Comparison of ENCODE assay signal across 10 cellular contexts in genomic region chr3:196970547-196971093, GRCh38. TPM values are rescaled to one million over a fixed set of nuclear protein-coding genes. Genes with fewer than 3 reads are reported as not detected.
DNase-seq lines count a peak whose midpoint lies in the region; ATAC-seq and TF ChIP-seq lines count a peak whose summit lies in the region.
"Had no signal": no experiment of that assay in that cellular context is flagged by ENCODE, and none has a peak within 500 bp of the region (broad histone marks: within the 10 kb centered on the region; RNA-seq: fewer than 3 reads in every experiment).

No MANE protein-coding gene starts in this region.

- DNase-seq in Caco-2 (no peak), mesendoderm (no peak), NOMO-1 (lab: John Stamatoyannopoulos, UW; ENCODE audit: unreplicated experiment in 2 of 2) (no peak), left ventricle myocardium superior (no peak)
- no peak for DNase-seq in activated CD8-positive, alpha-beta T cell treated with anti-CD3 and anti-CD28 coated beads, Interleukin-2, amount 10 ng/mL, durations not matched to agents 7 days and 5 days
- DNase-seq: NCI-H524 treated with DMSO at 0.1 percent for 48 hours had no signal

- no peak overlapping the region for H2BK120ac ChIP-seq in mesendoderm (ENCODE audit: low read depth, low read length)

- peaks cover 26% of the 10 kb centered on the region for H3K36me3 Mint-ChIP-seq in Caco-2 (ENCODE audit: insufficient read depth, unreplicated experiment)
- peaks cover 10% of the 10 kb centered on the region for H3K36me3 Mint-ChIP-seq in activated CD8-positive, alpha-beta T cell treated with anti-CD3 and anti-CD28 coated beads, Interleukin-2, amount 10 ng/mL, durations not matched to agents 7 days and 5 days (ENCODE audit: low read depth)

- no peaks in the 10 kb centered on the region for H3K27me3 Mint-ChIP-seq in Caco-2 (ENCODE audit: insufficient read depth, unreplicated experiment)
- H3K27me3 Mint-ChIP-seq in activated CD8-positive, alpha-beta T cell treated with anti-CD3 and anti-CD28 coated beads, Interleukin-2, amount 10 ng/mL, durations not matched to agents 7 days and 5 days (ENCODE audit: low read depth) = peaks cover 16% of the 10 kb centered on the region

- H3K36me3 ChIP-seq in BLaER1 (peaks cover 13% of the 10 kb centered on the region; the same call in 1 of the 2 replicates), Caco-2 (ENCODE audit: control insufficient read depth, insufficient read depth, low read length) (peaks cover 10% of the 10 kb centered on the region), mesendoderm (ENCODE audit: control insufficient read depth, insufficient read depth, low read length) (no peaks in the 10 kb centered on the region)

- no peak for ATAC-seq in activated CD8-positive, alpha-beta T cell treated with anti-CD3 and anti-CD28 coated beads, Interleukin-2, amount 10 ng/mL, durations not matched to agents 7 days and 5 days
- ATAC-seq in HG03025 (IDR thresholded peaks at IDR 0.05; ENCODE audit: low FRiP score, unreplicated experiment) (no peak), HG02678 (IDR thresholded peaks at IDR 0.05; ENCODE audit: unreplicated experiment) (no peak), left ventricle myocardium superior (no peak)

- H3K27ac ChIP-seq in BLaER1 (peak overlapping the region; percentile 45; the same call in 1 of the 2 replicates), mesendoderm (ENCODE audit: low read depth, low read length) (no peak overlapping the region)
- H3K27ac ChIP-seq: suprapubic skin had no signal

- no peak overlapping the region for H3K56ac ChIP-seq in mesendoderm (ENCODE audit: low read length)

- no peaks in the 10 kb centered on the region for H4K20me1 ChIP-seq in BLaER1

- H3K4me1 ChIP-seq in BLaER1 (peaks cover 24% of the 10 kb centered on the region), Caco-2 (peaks cover 10% of the 10 kb centered on the region; the same call in 1 of the 2 replicates), mesendoderm (ENCODE audit: control insufficient read depth, low read depth, low read length) (no peaks in the 10 kb centered on the region)

- POLR2A ChIA-PET in Caco-2 (lab: Charles Lee) = interaction anchor here (1.6 kb wide), 1 partner anchor 28 kb away, joined by 3 read pairs; the partner anchor contains the start of gene NCBP2
- POLR2A ChIA-PET in activated CD8-positive, alpha-beta T cell treated with anti-CD3 and anti-CD28 coated beads, Interleukin-2, amount 10 ng/mL, durations not matched to agents 7 days and 5 days (lab: Charles Lee) = interaction anchor here (0.7 to 0.9 kb wide), 2 partner anchors 27 to 367 kb away, joined by 3 read pairs; no protein-coding TSS in a partner anchor

- no peak for TF ChIP-seq CTCF in Caco-2 (IDR thresholded peaks at IDR 0.05; ENCODE audit: insufficient read depth in 1 of 2, low read depth in 1 of 2, low read length in 1 of 2, severe bottlenecking in 1 of 2, unreplicated experiment in 1 of 2)

- CTCF ChIA-PET in Caco-2 (lab: Charles Lee) = interaction anchor here (1.0 to 1.2 kb wide), 2 partner anchors 59 to 361 kb away, joined by 3 to 6 read pairs; partner anchors contain the start of gene MELTF
- CTCF ChIA-PET in activated CD8-positive, alpha-beta T cell treated with anti-CD3 and anti-CD28 coated beads, Interleukin-2, amount 10 ng/mL, durations not matched to agents 7 days and 5 days (lab: Charles Lee) = interaction anchor here (1.1 to 2.8 kb wide), 9 partner anchors 9 to 361 kb away, joined by 3 to 19 read pairs (median 3); partner anchors contain the start of genes NCBP2 and SENP5

- peak overlapping the region; percentile 71 for H3K4me3 Mint-ChIP-seq in Caco-2 (ENCODE audit: unreplicated experiment)
- peak overlapping the region; percentile 69 for H3K4me3 Mint-ChIP-seq in activated CD8-positive, alpha-beta T cell treated with anti-CD3 and anti-CD28 coated beads, Interleukin-2, amount 10 ng/mL, durations not matched to agents 7 days and 5 days

- peak overlapping the region; percentile 70 for H3K27ac Mint-ChIP-seq in Caco-2 (ENCODE audit: unreplicated experiment)
- peak overlapping the region; percentile 78 for H3K27ac Mint-ChIP-seq in activated CD8-positive, alpha-beta T cell treated with anti-CD3 and anti-CD28 coated beads, Interleukin-2, amount 10 ng/mL, durations not matched to agents 7 days and 5 days

- intact Hi-C loops in Caco-2 (cut with micrococcal nuclease; ENCODE audit: unreplicated experiment) = loop anchor here (1.0 kb wide), 1 partner anchor 22 kb away; no protein-coding TSS in a partner anchor
- intact Hi-C loops in left ventricle myocardium superior (cut with micrococcal nuclease) = no loop called here

- no peak overlapping the region for H3K18ac ChIP-seq in mesendoderm (ENCODE audit: low read length)

- WGBS in mesendoderm (ENCODE audit: extremely low coverage, insufficient coverage, low lambda C conversion rate) = no CpG with 5 or more reads among the region's 15 CpGs

- H3K9me3 Mint-ChIP-seq in Caco-2 (ENCODE audit: unreplicated experiment) = no peaks in the 10 kb centered on the region
- H3K9me3 Mint-ChIP-seq in activated CD8-positive, alpha-beta T cell treated with anti-CD3 and anti-CD28 coated beads, Interleukin-2, amount 10 ng/mL, durations not matched to agents 7 days and 5 days (ENCODE audit: insufficient read depth) = no peaks in the 10 kb centered on the region

- H3K4ac ChIP-seq in mesendoderm (ENCODE audit: low read depth, low read length) = no peak overlapping the region

- H3K9ac ChIP-seq in BLaER1 = peak overlapping the region; percentile 45; the same call in 1 of the 2 replicates
- H3K9ac ChIP-seq in mesendoderm (ENCODE audit: low read length) = no peak overlapping the region

- no peak overlapping the region for H4K8ac ChIP-seq in mesendoderm (ENCODE audit: low read depth, low read length)

- no peaks in the 10 kb centered on the region for H3K79me2 ChIP-seq in mesendoderm (ENCODE audit: control insufficient read depth, insufficient read depth, low read length)

- H3K4me3 ChIP-seq in BLaER1 (peak overlapping the region; percentile 92), Caco-2 (ENCODE audit: low read depth, low read length) (peak overlapping the region; percentile 24; the same call in 1 of the 2 replicates), mesendoderm (ENCODE audit: low read length) (no peak overlapping the region)

- H3K4me2 ChIP-seq in BLaER1 (peak overlapping the region; percentile 93), mesendoderm (ENCODE audit: low read length) (no peak overlapping the region)

- no peak overlapping the region for H2BK5ac ChIP-seq in mesendoderm (ENCODE audit: low read length)

- H3K9me3 ChIP-seq in BLaER1 (peaks cover 8% of the 10 kb centered on the region; the same call in 1 of the 2 replicates), Caco-2 (peaks cover 3% of the 10 kb centered on the region; the same call in 1 of the 2 replicates)
- H3K9me3 ChIP-seq: suprapubic skin had no signal

- BruUV-seq in Caco-2 (replicated peaks; lab: Mats Ljungman, UMichigan) = TSS peak; percentile 49

- no peak overlapping the region for H2BK15ac ChIP-seq in mesendoderm (replicated peaks; ENCODE audit: low read depth)

- no peak overlapping the region for H2AK5ac ChIP-seq in mesendoderm (ENCODE audit: low read length)

- peaks cover 16% of the 10 kb centered on the region for H3K4me1 Mint-ChIP-seq in Caco-2 (ENCODE audit: low read depth, unreplicated experiment)
- H3K4me1 Mint-ChIP-seq in activated CD8-positive, alpha-beta T cell treated with anti-CD3 and anti-CD28 coated beads, Interleukin-2, amount 10 ng/mL, durations not matched to agents 7 days and 5 days (ENCODE audit: low read depth) = peaks cover 14% of the 10 kb centered on the region

- H3K27me3 ChIP-seq in BLaER1 (peaks cover 25% of the 10 kb centered on the region), Caco-2 (replicated peaks; ENCODE audit: control insufficient read depth, insufficient read depth, low read length) (no peaks in the 10 kb centered on the region), mesendoderm (ENCODE audit: insufficient read depth, low read length, poor library complexity) (peaks cover 35% of the 10 kb centered on the region)
- H3K27me3 ChIP-seq: suprapubic skin had no signal

- no peak overlapping the region for H4K5ac ChIP-seq in mesendoderm (ENCODE audit: low read length)

- H3K23ac ChIP-seq in mesendoderm (ENCODE audit: low read length) = peak overlapping the region; percentile 50

- H3K79me1 ChIP-seq in mesendoderm (ENCODE audit: low read length) = no peaks in the 10 kb centered on the region

RNA-seq across cellular contexts. Expression of gene PIGZ, which starts 2.0 kb away (rescaled TPM):
- 4.9 and 5.1 TPM in 2 replicates for total RNA-seq in Caco-2 (2022)
- 1 to 10 TPM in 1 of 2 experiments, under 1 TPM in 1; 0.81 to 1.9 TPM for total RNA-seq in activated CD8-positive, alpha-beta T cell treated with anti-CD3 and anti-CD28 coated beads, Interleukin-2, amount 10 ng/mL, durations not matched to agents 7 days and 5 days
- 0.03 TPM for polyA plus RNA-seq in mesendoderm (2013, experiment 1 of 2)
- 0.01 TPM for polyA plus RNA-seq in mesendoderm (2013, experiment 2 of 2)
- 2.8 TPM for total RNA-seq in left ventricle myocardium superior

RNA-seq across cellular contexts. Expression of gene NCBP2, which starts 28.3 kb away (rescaled TPM):
- total RNA-seq in Caco-2 (2022) (66.8 and 70.7 TPM in 2 replicates), left ventricle myocardium superior (31.0 TPM)
- total RNA-seq in activated CD8-positive, alpha-beta T cell treated with anti-CD3 and anti-CD28 coated beads, Interleukin-2, amount 10 ng/mL, durations not matched to agents 7 days and 5 days = 10 to 100 TPM; 49.1 to 52.4 TPM
- polyA plus RNA-seq in mesendoderm (2013, experiment 1 of 2) = 66.1 TPM
- polyA plus RNA-seq in mesendoderm (2013, experiment 2 of 2) = 65.5 TPM

RNA-seq across cellular contexts. Expression of gene MELTF, which starts 59.0 kb away (rescaled TPM):
- 29.3 and 30.6 TPM in 2 replicates for total RNA-seq in Caco-2 (2022)
- 1 to 10 TPM; 7.6 to 8.2 TPM for total RNA-seq in activated CD8-positive, alpha-beta T cell treated with anti-CD3 and anti-CD28 coated beads, Interleukin-2, amount 10 ng/mL, durations not matched to agents 7 days and 5 days
- polyA plus RNA-seq in mesendoderm (2013, experiment 1 of 2) = 0.95 TPM
- polyA plus RNA-seq in mesendoderm (2013, experiment 2 of 2) = 0.73 TPM
- 3.6 TPM for total RNA-seq in left ventricle myocardium superior
